21 cellular contexts compared by ENCODE assay signal in the genomic region with DNA sequence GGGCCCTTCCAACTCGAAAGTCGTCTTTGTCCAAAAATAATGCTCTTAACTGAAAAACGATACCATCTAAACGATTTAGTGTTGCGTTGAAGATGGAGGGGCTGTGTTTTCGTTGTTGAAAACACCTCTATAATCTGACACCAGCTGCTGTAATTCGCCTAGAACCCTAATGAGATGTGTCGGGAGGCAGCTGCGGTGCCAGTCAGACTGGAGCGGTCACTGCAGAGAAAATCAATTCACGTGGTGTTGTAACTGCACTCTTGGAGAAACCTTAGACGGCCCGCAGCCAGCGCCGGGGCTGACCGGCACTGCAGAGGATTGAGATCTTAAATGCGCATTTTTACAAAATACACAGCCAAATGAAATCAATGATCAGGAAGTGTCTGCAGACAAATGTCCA.
DNase-seq lines count a peak whose midpoint lies in the region; ATAC-seq and TF ChIP-seq lines count a peak whose summit lies in the region.
"Had no signal": no experiment of that assay in that cellular context is flagged by ENCODE, and none has a peak within 500 bp of the region (broad histone marks: within the 10 kb centered on the region; RNA-seq: fewer than 3 reads in every experiment).

No MANE protein-coding gene starts in this region.

- no peak for TF ChIP-seq CTCF in nephron (IDR thresholded peaks at IDR 0.05; ENCODE audit: unreplicated experiment in 3 of 3)
- no peak for TF ChIP-seq CTCF in lower lobe of right lung (IDR thresholded peaks at IDR 0.05)

- H3K27me3 ChIP-seq in MG63, result peaks cover 20% of the 10 kb centered on the region
- peaks cover 5% of the 10 kb centered on the region for H3K27me3 ChIP-seq in lower lobe of right lung (ENCODE audit: low read depth)

- H3K36me3 ChIP-seq in MG63, result no peaks in the 10 kb centered on the region
- H3K36me3 ChIP-seq in lower lobe of right lung, result no peaks in the 10 kb centered on the region
- H3K36me3 ChIP-seq: heart right ventricle had no signal

- peak overlapping the region; percentile 43 to 92 (median 66) for H3K27ac Mint-ChIP-seq in nephron
- H3K27ac Mint-ChIP-seq: activated naive CD4-positive, alpha-beta T cell treated with anti-CD3 and anti-CD28 coated beads, Interleukin-2, amount 50 U/mL, for 72 hours; activated T-cell treated with anti-CD3 and anti-CD28 coated beads, Interleukin-2, amount 50 U/mL, for 72 hours; naive thymus-derived CD4-positive, alpha-beta T cell had no signal

- peaks cover 28% of the 10 kb centered on the region for H3K4me1 Mint-ChIP-seq in nephron
- H3K4me1 Mint-ChIP-seq: naive thymus-derived CD4-positive, alpha-beta T cell had no signal

- no peak overlapping the region for H3K4me3 ChIP-seq in MG63
- H3K4me3 ChIP-seq in lower lobe of right lung, result no peak overlapping the region
- H3K4me3 ChIP-seq: heart right ventricle, SK-N-MC, skin epidermis had no signal

- intact Hi-C loops in lower lobe of right lung (cut with DNase I), result no loop called here

- ATAC-seq in GM21447 (IDR thresholded peaks at IDR 0.05; ENCODE audit: unreplicated experiment), result no peak
- no peak for ATAC-seq in HG02938 (IDR thresholded peaks at IDR 0.05; ENCODE audit: unreplicated experiment)
- no peak for ATAC-seq in lower lobe of right lung
- ATAC-seq: activated naive CD4-positive, alpha-beta T cell treated with anti-CD3 and anti-CD28 coated beads, Interleukin-2, amount 50 U/mL, for 72 hours; activated T-cell treated with anti-CD3 and anti-CD28 coated beads, Interleukin-2, amount 50 U/mL, for 72 hours; heart right ventricle; naive thymus-derived CD4-positive, alpha-beta T cell; Panc1 had no signal

- no peaks in the 10 kb centered on the region for H3K9me3 ChIP-seq in MG63
- no peaks in the 10 kb centered on the region for H3K9me3 ChIP-seq in lower lobe of right lung
- H3K9me3 ChIP-seq: heart right ventricle had no signal

- no peak overlapping the region for H3K27ac ChIP-seq in lower lobe of right lung
- H3K27ac ChIP-seq: heart right ventricle, skin epidermis had no signal

- DNase-seq in D341Med (ENCODE audit: low spot score), result peak; percentile 78
- peak; percentile 17 for DNase-seq in MG63
- peak; percentile 13 for DNase-seq in SK-N-DZ (ENCODE audit: low spot score)
- no peak for DNase-seq in lower lobe of right lung
- no peak for DNase-seq in NCI-H187 (lab: John Stamatoyannopoulos, UW)
- DNase-seq: activated CD4-positive, alpha-beta T cell treated with anti-CD3 and anti-CD28 coated beads for 1 hour; activated T-cell treated with anti-CD3 and anti-CD28 coated beads, Interleukin-2, amount 50 U/mL, for 72 hours; HCEC 1CT; heart right ventricle; naive thymus-derived CD4-positive, alpha-beta T cell; NCI-H2029 treated with DMSO at 0.1 percent for 48 hours; NCI-H774; stimulated activated CD4-positive, alpha-beta T cell treated with anti-CD3 and anti-CD28 coated beads, Interleukin-4, amount 100 ng/mL, for 24 hours; T1000 had no signal

- peaks cover 17% of the 10 kb centered on the region for H3K27me3 Mint-ChIP-seq in nephron (ENCODE audit: low read depth)

- no peaks in the 10 kb centered on the region for H3K9me3 Mint-ChIP-seq in nephron
- H3K9me3 Mint-ChIP-seq: activated naive CD4-positive, alpha-beta T cell treated with anti-CD3 and anti-CD28 coated beads, Interleukin-2, amount 50 U/mL, for 72 hours; activated T-cell treated with anti-CD3 and anti-CD28 coated beads, Interleukin-2, amount 50 U/mL, for 72 hours had no signal

- peak overlapping the region; percentile 34 to 65 (median 47) for H3K4me3 Mint-ChIP-seq in nephron
- H3K4me3 Mint-ChIP-seq: activated T-cell treated with anti-CD3 and anti-CD28 coated beads, Interleukin-2, amount 50 U/mL, for 72 hours; naive thymus-derived CD4-positive, alpha-beta T cell had no signal

- H3K4me1 ChIP-seq in lower lobe of right lung, result no peaks in the 10 kb centered on the region
- H3K4me1 ChIP-seq: heart right ventricle had no signal

- no peaks in the 10 kb centered on the region for H3K36me3 Mint-ChIP-seq in nephron (ENCODE audit: low read depth)
- H3K36me3 Mint-ChIP-seq: activated naive CD4-positive, alpha-beta T cell treated with anti-CD3 and anti-CD28 coated beads, Interleukin-2, amount 50 U/mL, for 72 hours; naive thymus-derived CD4-positive, alpha-beta T cell had no signal

Comparison
In these comparisons a context has a peak if more than half of its experiments do, and no peak if none do; other contexts are left out.
1. DNase-seq: peak in D341Med (single experiment), MG63 (single experiment) and SK-N-DZ (single experiment); none in lower lobe of right lung (single experiment) and NCI-H187 (0 of 2).